1 cellular context compared by ENCODE assay signal in genomic region chr9:4148215-4148561, GRCh38.
TF ChIP-seq lines count a peak whose summit lies in the region.

No MANE protein-coding gene starts in this region.

TF ChIP-seq in GM23338, 12 proteins besides CTCF, POLR2A, EP300 and RAD21 (continued from another document):
- TF ChIP-seq EZH2phosphoT487 (IDR thresholded peaks at IDR 0.05; ENCODE audit: unreplicated experiment): no peak
- no peak for TF ChIP-seq REST (IDR thresholded peaks at IDR 0.05; ENCODE audit: unreplicated experiment)
TF ChIP-seq in GM23338: peak in this region for 0.
